ENCODE assay signal across 15 cellular contexts in genomic region chrY:9357497-9357896, GRCh38. TPM values are rescaled to one million over a fixed set of nuclear protein-coding genes. Genes with fewer than 3 reads are reported as not detected.
"Had no signal": no experiment of that assay in that cellular context is flagged by ENCODE, and none has a peak within 500 bp of the region (broad histone marks: within the 10 kb centered on the region; RNA-seq: fewer than 3 reads in every experiment).

TSPY8 (plus strand) TSS chrY:9357797; CDS start chrY:9357843, 46 bp downstream.

RNA-seq across cellular contexts. Expression of gene TSPY8, which starts in this region (rescaled TPM):
- total RNA-seq: stomach, subcutaneous adipose tissue, suprapubic skin, temporal lobe, thoracic aorta, thyroid gland, tibial nerve, transverse colon, upper lobe of left lung, upper lobe of right lung, ureter, urinary bladder, uterus, vagina had no signal
- polyA plus RNA-seq: stomach, thymus, urinary bladder had no signal
